In the genomic region with DNA sequence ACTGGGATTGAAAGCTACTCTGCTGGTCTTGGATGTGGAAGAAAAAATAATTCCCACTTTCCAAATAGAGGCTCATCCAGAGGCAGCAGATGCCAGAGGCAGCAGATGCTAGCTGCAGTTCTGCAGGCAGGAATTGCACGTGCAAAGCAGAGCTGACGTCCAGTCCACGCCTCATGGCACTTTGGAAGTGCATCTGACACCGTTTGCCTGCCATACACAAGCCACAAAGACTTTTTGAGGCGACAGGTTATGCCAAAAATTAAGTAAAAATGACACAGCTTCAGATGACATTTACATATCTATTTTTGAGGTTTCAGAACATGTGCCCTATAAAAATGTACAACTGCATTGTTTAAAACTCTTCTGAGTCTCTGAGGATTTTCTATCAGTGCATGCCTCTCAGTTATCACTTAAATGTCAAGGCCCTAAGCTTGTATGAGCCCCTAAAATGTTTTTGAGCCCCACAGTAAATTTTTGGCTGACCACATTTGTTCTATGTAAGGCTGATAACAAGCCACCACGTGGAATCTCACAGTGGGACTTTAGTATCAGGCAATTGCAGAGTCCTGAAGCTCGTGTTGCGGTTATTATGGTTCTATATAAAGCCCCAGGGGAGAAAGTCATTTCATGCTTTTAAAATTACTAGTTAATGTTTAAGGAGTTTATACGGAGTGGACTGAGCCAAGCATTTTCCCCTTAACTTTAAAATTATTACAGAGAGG, we compare ENCODE assay signal across 8 cellular contexts.
DNase-seq lines count a peak whose midpoint lies in the region; ATAC-seq lines count a peak whose summit lies in the region.

No MANE protein-coding gene starts in this region.

- in situ Hi-C loops in SK-MEL-5 (cut with HindIII; ENCODE audit: low pct_unique_long_range_greater_than_20kb, low sequenced_read_pairs): no loop called here

- H3K9me3 Mint-ChIP-seq in activated T-cell treated with anti-CD3 and anti-CD28 coated beads, Interleukin-2, amount 50 U/mL, for 24 hours: peaks cover 7% of the 10 kb centered on the region

- H3K27me3 Mint-ChIP-seq in activated T-cell treated with anti-CD3 and anti-CD28 coated beads, Interleukin-2, amount 50 U/mL, for 24 hours: no peaks in the 10 kb centered on the region

- H3K4me1 Mint-ChIP-seq in activated T-cell treated with anti-CD3 and anti-CD28 coated beads, Interleukin-2, amount 50 U/mL, for 24 hours (ENCODE audit: low read depth): peaks cover 83% of the 10 kb centered on the region

- H3K4me3 Mint-ChIP-seq in activated T-cell treated with anti-CD3 and anti-CD28 coated beads, Interleukin-2, amount 50 U/mL, for 24 hours: no peak overlapping the region

- ATAC-seq in HG02943 (IDR thresholded peaks at IDR 0.05; ENCODE audit: low read depth, unreplicated experiment): peak; percentile 61

- no peak for DNase-seq in activated T-cell treated with anti-CD3 and anti-CD28 coated beads, Interleukin-2, amount 50 U/mL, for 24 hours
- no peak for DNase-seq in activated T-cell treated with anti-CD3 and anti-CD28 coated beads, Interleukin-2, amount 50 U/mL, for 48 hours
- DNase-seq in SK-MEL-5 (ENCODE audit: low read depth, low spot score): peak; percentile 70
- peak; percentile 59 for DNase-seq in iris pigment epithelial cell (ENCODE audit: low read depth)
- no peak for DNase-seq in NK-92 treated with Interleukin-12 subunit alpha and Interleukin-12 subunit beta, amount 100 ng/mL, for 24 hours (lab: John Stamatoyannopoulos, UW)
- no peak for DNase-seq in SKM-1 (lab: John Stamatoyannopoulos, UW; ENCODE audit: unreplicated experiment)
- DNase-seq in activated gamma-delta T cell treated with Interleukin-2 at 50 U/mL for 16 hours: no peak

- H3K27ac Mint-ChIP-seq in activated T-cell treated with anti-CD3 and anti-CD28 coated beads, Interleukin-2, amount 50 U/mL, for 24 hours: peak overlapping the region; percentile 84

- peaks cover 39% of the 10 kb centered on the region for H3K36me3 Mint-ChIP-seq in activated T-cell treated with anti-CD3 and anti-CD28 coated beads, Interleukin-2, amount 50 U/mL, for 24 hours (ENCODE audit: low read depth)

Comparison
In these comparisons a context has a peak if more than half of its experiments do, and no peak if none do; other contexts are left out.
1. DNase-seq: peak in SK-MEL-5 (single experiment) and iris pigment epithelial cell (single experiment); none in activated T-cell treated with anti-CD3 and anti-CD28 coated beads, Interleukin-2, amount 50 U/mL, for 24 hours (single experiment), activated T-cell treated with anti-CD3 and anti-CD28 coated beads, Interleukin-2, amount 50 U/mL, for 48 hours (0 of 2), NK-92 treated with Interleukin-12 subunit alpha and Interleukin-12 subunit beta, amount 100 ng/mL, for 24 hours (single experiment), SKM-1 (single experiment) and activated gamma-delta T cell treated with Interleukin-2 at 50 U/mL for 16 hours (single experiment).